25 cellular contexts compared by ENCODE assay signal in genomic region chr3:183493296-183494045, GRCh38.
A peak's percentile ranks its signal among the peaks of the same experiment; 100 is the strongest.
DNase-seq lines count a peak whose midpoint lies in the region; ATAC-seq, FAIRE-seq and TF ChIP-seq lines count a peak whose summit lies in the region.
"Had no signal": no experiment of that assay in that cellular context is flagged by ENCODE, and none has a peak within 500 bp of the region (broad histone marks: within the 10 kb centered on the region; RNA-seq: fewer than 3 reads in every experiment).

No MANE protein-coding gene starts in this region.

- H3K4me3 ChIP-seq in CD4-positive, alpha-beta memory T cell (ENCODE audit: low read length in 2 of 2): no peak overlapping the region
- no peak overlapping the region for H3K4me3 ChIP-seq in H1 (ENCODE audit: extremely low read depth in 1 of 4, insufficient read depth in 2 of 4, low read depth in 3 of 4, low read length in 4 of 4)
- H3K4me3 ChIP-seq in naive thymus-derived CD4-positive, alpha-beta T cell (ENCODE audit: low read length): no peak overlapping the region
- H3K4me3 ChIP-seq: PC-9, prostate gland, SK-N-MC had no signal

- H3K4me1 Mint-ChIP-seq in CD4-positive, alpha-beta memory T cell: peaks cover 0 to 3% (median under 1%) of the 10 kb centered on the region in 4 donors
- peaks cover 0 to 31% (median 22%) of the 10 kb centered on the region in 7 donors for H3K4me1 Mint-ChIP-seq in naive thymus-derived CD4-positive, alpha-beta T cell
- H3K4me1 Mint-ChIP-seq: brain had no signal

- no peak overlapping the region for H3K18ac ChIP-seq in H1 (ENCODE audit: extremely low read depth, low read length)

- 80% methylated on average over 4 of the region's 4 CpGs; no CpG with 5 or more reads in 1 of the 2 experiments for WGBS in H1 (ENCODE audit: extremely low coverage in 1 of 2, insufficient coverage in 1 of 2, insufficient read length in 1 of 2, insufficient replicate concordance in 2 of 2, low coverage in 1 of 2, low lambda C conversion rate in 2 of 2, missing lambda C conversion rate in 1 of 2), 2 experiments

- no peak for TF ChIP-seq RAD21 in H1 (IDR thresholded peaks at IDR 0.05 in 1 of 2, conservative IDR thresholded peaks at IDR 0.05 in 1 of 2; ENCODE audit: low read depth in 2 of 2, low read length in 2 of 2)

- no peak for TF ChIP-seq CTCF in H1 (IDR thresholded peaks at IDR 0.05; ENCODE audit: control extremely low read depth in 1 of 3, insufficient read depth in 1 of 3, low read depth in 1 of 3, low read length in 3 of 3)

- no peaks in the 10 kb centered on the region for H3K27me3 Mint-ChIP-seq in CD4-positive, alpha-beta memory T cell
- H3K27me3 Mint-ChIP-seq in naive thymus-derived CD4-positive, alpha-beta T cell: no peaks in the 10 kb centered on the region
- H3K27me3 Mint-ChIP-seq: type B pancreatic cell had no signal

- no peak overlapping the region for H3K9ac ChIP-seq in H1 (replicated peaks in 1 of 4; ENCODE audit: extremely low read depth in 1 of 4, low read depth in 3 of 4, low read length in 3 of 4)

- peak overlapping the region in 4 of 7 donors; percentile 35 to 65 (median 55) for H3K27ac Mint-ChIP-seq in CD4-positive, alpha-beta memory T cell
- peak overlapping the region in 8 of 9 donors; percentile 4 to 88 (median 29) for H3K27ac Mint-ChIP-seq in naive thymus-derived CD4-positive, alpha-beta T cell
- H3K27ac Mint-ChIP-seq: brain, type B pancreatic cell had no signal

- CTCF ChIA-PET in CD4-positive, alpha-beta memory T cell (lab: Charles Lee; ENCODE audit: partially characterized antibody): interaction anchor here (0.9 kb wide), 1 partner anchor 14 kb away, joined by 3 read pairs; no protein-coding TSS in a partner anchor
- CTCF ChIA-PET in H1 (lab: Charles Lee; ENCODE audit: partially characterized antibody): interaction anchor here (0.6 to 2.2 kb wide), 11 partner anchors 10 to 1259 kb away, joined by 3 to 11 read pairs (median 3); no protein-coding TSS in a partner anchor
- CTCF ChIA-PET in naive thymus-derived CD4-positive, alpha-beta T cell (lab: Charles Lee): no interaction called here

- H3K36me3 ChIP-seq in CD4-positive, alpha-beta memory T cell (ENCODE audit: insufficient read depth, low read length): peaks cover 32% of the 10 kb centered on the region
- H3K36me3 ChIP-seq in H1 (ENCODE audit: control insufficient read depth in 2 of 4, insufficient read depth in 4 of 4, low read length in 3 of 4): no peaks in the 10 kb centered on the region
- peaks cover 0 to 57% (median 17%) of the 10 kb centered on the region in 3 experiments for H3K36me3 ChIP-seq in naive thymus-derived CD4-positive, alpha-beta T cell (ENCODE audit: control insufficient read depth in 2 of 3, insufficient read depth in 3 of 3, low read length in 3 of 3)
- H3K36me3 ChIP-seq: prostate gland had no signal

- H3K9me3 Mint-ChIP-seq in CD4-positive, alpha-beta memory T cell: no peaks in the 10 kb centered on the region
- no peaks in the 10 kb centered on the region for H3K9me3 Mint-ChIP-seq in naive thymus-derived CD4-positive, alpha-beta T cell
- H3K9me3 Mint-ChIP-seq: type B pancreatic cell had no signal

- H4K20me1 ChIP-seq in H1 (replicated peaks in 1 of 2; ENCODE audit: control insufficient read depth in 1 of 2, insufficient read depth in 2 of 2, low read length in 2 of 2): no peaks in the 10 kb centered on the region

- no peak for TF ChIP-seq POLR2A in H1 (IDR thresholded peaks at IDR 0.05; ENCODE audit: control extremely low read depth in 1 of 2, low read depth in 2 of 2, low read length in 2 of 2)

- H3K36me3 Mint-ChIP-seq in CD4-positive, alpha-beta memory T cell: peaks cover 58 to 71% of the 10 kb centered on the region in 2 donors
- H3K36me3 Mint-ChIP-seq in naive thymus-derived CD4-positive, alpha-beta T cell: peaks cover 18 to 67% (median 31%) of the 10 kb centered on the region in 5 donors
- H3K36me3 Mint-ChIP-seq: brain, mesothelial cell of epicardium, type B pancreatic cell had no signal

- H3K4ac ChIP-seq in H1 (replicated peaks; ENCODE audit: insufficient read length, low read depth, low read length): no peak overlapping the region

- H2AFZ ChIP-seq in H1 (ENCODE audit: low read length): no peak overlapping the region
- H2AFZ ChIP-seq: PC-9 had no signal

- H2BK20ac ChIP-seq in H1 (ENCODE audit: low read length): no peak overlapping the region

- DNase-seq in activated CD8-positive, alpha-beta memory T cell treated with anti-CD3 and anti-CD28 coated beads for 24 hours: peak; percentile 21
- DNase-seq in activated CD8-positive, alpha-beta memory T cell treated with anti-CD3 and anti-CD28 coated beads, Interleukin-2, amount 50 U/mL, for 4 hours: no peak
- no peak for DNase-seq in CD4-positive, alpha-beta memory T cell
- DNase-seq in H1 (ENCODE audit: low read depth in 1 of 2, low spot score in 2 of 2) (peak in 1 of 2 experiments; percentile 26), DMS 273 (lab: John Stamatoyannopoulos, UW; ENCODE audit: unreplicated experiment) (no peak), amygdala (lab: John Stamatoyannopoulos, UW) (no peak)
- no peak for DNase-seq in naive thymus-derived CD4-positive, alpha-beta T cell
- DNase-seq: activated CD4-positive, alpha-beta T cell treated with anti-CD3 and anti-CD28 coated beads, Interleukin-2, amount 50 U/mL, for 1 hour; activated CD4-positive, CD25-positive, alpha-beta regulatory T cell; Calu3; DND-41; GF-D8; kidney; stimulated activated CD4-positive, alpha-beta T cell treated with anti-CD3 and anti-CD28 coated beads, Interleukin-12 subunit alpha, Interleukin-12 subunit beta, amount 100 ng/mL, for 4 hours; stimulated activated CD4-positive, alpha-beta T cell treated with anti-CD3 and anti-CD28 coated beads, Interleukin-4, amount 100 ng/mL, for 1 hour had no signal

- no peak for TF ChIP-seq EP300 in H1 (IDR thresholded peaks at IDR 0.05; ENCODE audit: borderline replicate concordance in 1 of 2, low read depth in 2 of 2, low read length in 2 of 2)

- no peak for ATAC-seq in naive thymus-derived CD4-positive, alpha-beta T cell
- no peak for ATAC-seq in GM21576 (IDR thresholded peaks at IDR 0.05; ENCODE audit: unreplicated experiment)
- ATAC-seq: sciatic nerve had no signal

- H4K8ac ChIP-seq in H1 (ENCODE audit: extremely low read depth, insufficient read depth, low read length): no peak overlapping the region

- no peak overlapping the region for H3K14ac ChIP-seq in H1 (ENCODE audit: insufficient read length)

- H3K4me2 ChIP-seq in H1 (ENCODE audit: insufficient read depth in 1 of 2, low read depth in 2 of 2, low read length in 2 of 2): no peak overlapping the region
- H3K4me2 ChIP-seq: PC-9 had no signal

- H3K23me2 ChIP-seq in H1 (ENCODE audit: low read depth, low read length): no peaks in the 10 kb centered on the region

- H2BK120ac ChIP-seq in H1 (replicated peaks; ENCODE audit: low read depth, low read length): no peak overlapping the region

- no peaks in the 10 kb centered on the region for H3K27me3 ChIP-seq in CD4-positive, alpha-beta memory T cell (ENCODE audit: insufficient read depth, low read length)
- no peaks in the 10 kb centered on the region; a peak in 1 of 7 replicates for H3K27me3 ChIP-seq in H1 (replicated peaks in 1 of 4; ENCODE audit: control insufficient read depth in 3 of 4, extremely low read depth in 1 of 4, insufficient read depth in 3 of 4, low read length in 3 of 4)
- H3K27me3 ChIP-seq in naive thymus-derived CD4-positive, alpha-beta T cell (ENCODE audit: control insufficient read depth in 2 of 2, insufficient read depth in 2 of 2, low read length in 2 of 2): no peaks in the 10 kb centered on the region

- no peaks in the 10 kb centered on the region for H3K79me2 ChIP-seq in H1 (ENCODE audit: control insufficient read depth in 1 of 2, insufficient read depth in 2 of 2, low read length in 2 of 2)

- H3K23ac ChIP-seq in H1 (ENCODE audit: insufficient read length): no peak overlapping the region

- H2BK5ac ChIP-seq in H1 (ENCODE audit: low read depth, low read length): no peak overlapping the region

- H3K9me3 ChIP-seq in CD4-positive, alpha-beta memory T cell (ENCODE audit: control insufficient read depth in 1 of 2, low read length in 2 of 2): no peaks in the 10 kb centered on the region
- no peaks in the 10 kb centered on the region for H3K9me3 ChIP-seq in H1 (ENCODE audit: insufficient read depth in 2 of 2, low read depth in 1 of 2, low read length in 1 of 2)
- H3K9me3 ChIP-seq in naive thymus-derived CD4-positive, alpha-beta T cell (ENCODE audit: control insufficient read depth in 2 of 3, low read length in 3 of 3): no peaks in the 10 kb centered on the region
- H3K9me3 ChIP-seq: prostate gland had no signal

- no peak overlapping the region for H4K91ac ChIP-seq in H1 (replicated peaks; ENCODE audit: insufficient read length, low read length)

- no peak overlapping the region for H3K4me3 Mint-ChIP-seq in CD4-positive, alpha-beta memory T cell
- H3K4me3 Mint-ChIP-seq in naive thymus-derived CD4-positive, alpha-beta T cell: no peak overlapping the region
- H3K4me3 Mint-ChIP-seq: brain, mesothelial cell of epicardium, type B pancreatic cell had no signal

- intact Hi-C loops in CD4-positive, alpha-beta memory T cell (cut with micrococcal nuclease): no loop called here
- intact Hi-C loops in naive thymus-derived CD4-positive, alpha-beta T cell (cut with micrococcal nuclease): no loop called here

- 0 out of 2 replicates have a peak overlapping the region, but pooled peaks have one; percentile 55 for H2BK15ac ChIP-seq in H1 (ENCODE audit: low read length)

- H4K5ac ChIP-seq in H1 (ENCODE audit: insufficient read length, low read depth, low read length): no peak overlapping the region

- POLR2A ChIA-PET in CD4-positive, alpha-beta memory T cell (lab: Charles Lee; ENCODE audit: partially characterized antibody): interaction anchor here (0.9 kb wide), 1 partner anchor 142 kb away, joined by 4 read pairs; the partner anchor contains the start of gene KLHL24
- POLR2A ChIA-PET in H1 (lab: Charles Lee; ENCODE audit: partially characterized antibody): no interaction called here
- POLR2A ChIA-PET in naive thymus-derived CD4-positive, alpha-beta T cell (lab: Charles Lee): no interaction called here

- no peak overlapping the region for H3K27ac ChIP-seq in CD4-positive, alpha-beta memory T cell (ENCODE audit: low read depth, low read length)
- no peak overlapping the region for H3K27ac ChIP-seq in H1 (ENCODE audit: low read depth, low read length)
- no peak overlapping the region for H3K27ac ChIP-seq in naive thymus-derived CD4-positive, alpha-beta T cell (ENCODE audit: low read depth, low read length)
- H3K27ac ChIP-seq: 22Rv1, C4-2B, PC-9, prostate gland, SK-N-MC had no signal

- no peaks in the 10 kb centered on the region for H3K79me1 ChIP-seq in H1 (ENCODE audit: low read depth, low read length)

- FAIRE-seq in H1 (lab: Jason Lieb, UNC): no peak
- FAIRE-seq: kidney had no signal

- no peak overlapping the region for H2AK5ac ChIP-seq in H1 (ENCODE audit: low read depth, low read length)

- no peaks in the 10 kb centered on the region for H3K4me1 ChIP-seq in CD4-positive, alpha-beta memory T cell (ENCODE audit: insufficient read depth, low read length)
- H3K4me1 ChIP-seq in H1 (replicated peaks in 1 of 4; ENCODE audit: control insufficient read depth in 3 of 4, insufficient read depth in 4 of 4, low read length in 3 of 4): peaks cover 0 to 4% (median 1%) of the 10 kb centered on the region in 4 experiments; a peak in 5 of 7 replicates
- peaks cover 0 to 4% of the 10 kb centered on the region in 2 donors for H3K4me1 ChIP-seq in naive thymus-derived CD4-positive, alpha-beta T cell (ENCODE audit: control insufficient read depth in 2 of 2, insufficient read depth in 2 of 2, low read length in 2 of 2)
- H3K4me1 ChIP-seq: prostate gland had no signal

- H3K56ac ChIP-seq in H1 (replicated peaks; ENCODE audit: insufficient read length, low read depth, low read length): no peak overlapping the region

- H2BK12ac ChIP-seq in H1 (ENCODE audit: low read depth, low read length): no peak overlapping the region
